In the genomic region with DNA sequence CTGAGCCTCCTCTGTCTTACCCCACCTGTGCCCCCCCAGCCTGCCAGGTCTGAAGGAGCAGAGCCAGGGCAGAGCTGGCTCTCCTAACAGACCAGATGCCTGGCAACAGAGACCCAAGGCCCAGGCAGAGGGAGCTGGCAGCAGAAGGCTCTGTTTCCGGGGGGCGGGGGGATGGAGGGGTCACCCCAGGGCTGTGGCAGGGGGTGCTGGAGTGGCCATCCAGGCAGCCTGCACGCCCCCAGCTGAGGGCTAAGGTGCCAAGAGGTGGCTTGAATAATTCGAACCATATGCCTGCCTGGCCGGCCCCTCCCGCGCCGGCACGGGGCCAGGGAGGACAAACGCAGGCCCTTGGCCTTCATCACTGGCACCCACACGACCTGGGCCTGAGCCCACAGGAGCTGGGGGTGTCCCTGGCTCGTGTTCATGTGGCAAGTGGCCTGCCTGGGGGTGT, we compare ENCODE assay signal across 1 cellular context.
TF ChIP-seq lines count a peak whose summit lies in the region.

No MANE protein-coding gene starts in this region.

TF ChIP-seq in SK-N-SH, 30 proteins besides CTCF, POLR2A, EP300 and RAD21 (continued from another document):
- peak; percentile 68; the same call in 1 of the 2 replicates for TF ChIP-seq TCF12 (IDR thresholded peaks at IDR 0.05)
- no peak for TF ChIP-seq POLR2AphosphoS5 (IDR thresholded peaks at IDR 0.05; ENCODE audit: low read depth, low read length)
- peak; percentile 8; the same call in 1 of the 2 replicates for TF ChIP-seq GATA2 (CRISPR knock-in tag; IDR thresholded peaks at IDR 0.05)
- no peak for TF ChIP-seq PBX3 (IDR thresholded peaks at IDR 0.05)
- TF ChIP-seq, protein P1, sequence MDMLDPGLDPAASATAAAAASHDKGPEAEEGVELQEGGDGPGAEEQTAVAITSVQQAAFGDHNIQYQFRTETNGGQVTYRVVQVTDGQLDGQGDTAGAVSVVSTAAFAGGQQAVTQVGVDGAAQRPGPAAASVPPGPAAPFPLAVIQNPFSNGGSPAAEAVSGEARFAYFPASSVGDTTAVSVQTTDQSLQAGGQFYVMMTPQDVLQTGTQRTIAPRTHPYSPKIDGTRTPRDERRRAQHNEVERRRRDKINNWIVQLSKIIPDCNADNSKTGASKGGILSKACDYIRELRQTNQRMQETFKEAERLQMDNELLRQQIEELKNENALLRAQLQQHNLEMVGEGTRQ (IDR thresholded peaks at IDR 0.05; ENCODE audit: borderline replicate concordance, low read depth, low read length): no peak
- TF ChIP-seq, protein P2, sequence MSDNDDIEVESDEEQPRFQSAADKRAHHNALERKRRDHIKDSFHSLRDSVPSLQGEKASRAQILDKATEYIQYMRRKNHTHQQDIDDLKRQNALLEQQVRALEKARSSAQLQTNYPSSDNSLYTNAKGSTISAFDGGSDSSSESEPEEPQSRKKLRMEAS (IDR thresholded peaks at IDR 0.05; ENCODE audit: low read depth): no peak
- no peak for TF ChIP-seq MEF2A (IDR thresholded peaks at IDR 0.05; ENCODE audit: borderline replicate concordance, low read depth)
- TF ChIP-seq MXI1 (IDR thresholded peaks at IDR 0.05; ENCODE audit: low read depth, low read length): 0 out of 2 replicates have a peak, but pooled peaks have one; percentile 53
- no peak for TF ChIP-seq NRF1 (IDR thresholded peaks at IDR 0.05; ENCODE audit: low read depth, low read length)
- TF ChIP-seq SIN3A (IDR thresholded peaks at IDR 0.05; ENCODE audit: borderline replicate concordance, low read depth, low read length): no peak
- no peak for TF ChIP-seq YY1 (IDR thresholded peaks at IDR 0.05; ENCODE audit: low read depth)
- TF ChIP-seq TEAD4 (IDR thresholded peaks at IDR 0.05; ENCODE audit: borderline replicate concordance, insufficient read depth): no peak
- TF ChIP-seq RCOR1 (IDR thresholded peaks at IDR 0.05; ENCODE audit: low read length): peak; percentile 59; the same call in 1 of the 2 replicates
- no peak for TF ChIP-seq SMC3 (IDR thresholded peaks at IDR 0.05; ENCODE audit: low read depth, low read length)
- no peak for TF ChIP-seq REST (IDR thresholded peaks at IDR 0.05; ENCODE audit: low read depth, low read length)
- TF ChIP-seq RFX5 (IDR thresholded peaks at IDR 0.05; ENCODE audit: low read length): peak; percentile 51; the same call in 1 of the 2 replicates
- TF ChIP-seq EZH2phosphoT487 (IDR thresholded peaks at IDR 0.05; ENCODE audit: borderline replicate concordance, low read depth): no peak
- no peak for TF ChIP-seq FOSL2 (IDR thresholded peaks at IDR 0.05; ENCODE audit: borderline replicate concordance, low read depth)
- TF ChIP-seq ELF1 (IDR thresholded peaks at IDR 0.05): no peak
- TF ChIP-seq TAF1 (IDR thresholded peaks at IDR 0.05; ENCODE audit: borderline replicate concordance, low read depth, low read length): no peak
- 0 out of 2 replicates have a peak, but pooled peaks have one; percentile 37 for TF ChIP-seq NFIC (IDR thresholded peaks at IDR 0.05; ENCODE audit: borderline replicate concordance)
TF ChIP-seq in SK-N-SH: peak in this region for 8.
